ENCODE assay signal across 8 cellular contexts in the genomic region with DNA sequence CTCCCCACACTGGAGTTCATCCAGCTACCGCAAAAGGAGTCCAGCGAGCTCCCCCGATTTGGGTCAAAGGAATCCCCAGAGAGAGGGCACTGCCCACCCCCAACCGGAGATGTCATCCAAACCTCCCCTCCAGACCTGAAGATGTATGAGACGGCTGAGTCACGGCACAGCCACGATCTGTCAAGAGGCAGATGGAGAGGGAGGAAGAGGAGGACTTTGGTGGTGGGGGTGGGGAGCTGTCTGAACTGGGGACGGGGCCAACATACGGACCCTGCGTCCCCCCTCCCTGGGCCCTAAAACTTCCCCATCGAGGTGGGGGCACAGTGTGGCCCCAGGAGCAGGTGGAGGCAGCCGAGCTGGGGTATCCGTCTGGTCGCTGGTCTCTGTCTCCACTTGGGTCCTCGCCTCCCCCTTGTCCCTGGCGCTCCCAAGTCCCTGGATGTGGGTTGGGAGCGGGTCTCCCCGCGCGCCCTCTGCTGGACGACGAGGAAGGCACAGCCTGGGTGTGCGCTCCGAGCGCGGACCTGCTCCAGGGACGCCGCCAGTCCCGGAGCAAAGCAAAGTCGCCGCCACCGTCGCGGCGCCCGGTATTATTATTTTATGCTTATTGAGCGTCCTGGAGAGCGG. TPM values are rescaled to one million over a fixed set of nuclear protein-coding genes. Genes with fewer than 3 reads are reported as not detected.
A peak's percentile ranks its signal among the peaks of the same experiment; 100 is the strongest.
DNase-seq lines count a peak whose midpoint lies in the region; ATAC-seq and TF ChIP-seq lines count a peak whose summit lies in the region.

No MANE protein-coding gene starts in this region.

- peaks cover 25% of the 10 kb centered on the region for H3K27me3 ChIP-seq in CD8-positive, alpha-beta T cell (ENCODE audit: insufficient read depth, low read length)
- H3K27me3 ChIP-seq in testis = no peaks in the 10 kb centered on the region

- no peaks in the 10 kb centered on the region for H3K36me3 Mint-ChIP-seq in CD8-positive, alpha-beta T cell

- 3 to 9% methylated on average over 7 to 38 of the region's 38 CpGs for WGBS in testis, 2 donors

- peak in 5 of 7 experiments; percentile 54 to 81 (median 68) for DNase-seq in CD8-positive, alpha-beta T cell
- DNase-seq in HEK293T (ENCODE audit: extremely low spot score) (peak; percentile 90), NCI-H748 (lab: John Stamatoyannopoulos, UW; ENCODE audit: unreplicated experiment) (peak; percentile 67), epithelial cell of proximal tubule (ENCODE audit: low read depth) (no peak), midbrain (lab: John Stamatoyannopoulos, UW) (peak; percentile 47), testis (peak; percentile 85)
- peak; percentile 61 for DNase-seq in activated CD8-positive, alpha-beta memory T cell treated with anti-CD3 and anti-CD28 coated beads, Interleukin-2, amount 50 U/mL, for 4 hours

- intact Hi-C loops in CD8-positive, alpha-beta T cell (cut with DNase I, micrococcal nuclease) = loop anchor here in 1 of 2 experiments (1.0 kb wide), 1 partner anchor 20 kb away; no protein-coding TSS in a partner anchor
- intact Hi-C loops in testis (cut with DNase I; ENCODE audit: low total_unique reads) = no loop called here

- H3K27me3 Mint-ChIP-seq in CD8-positive, alpha-beta T cell (ENCODE audit: low read depth) = peaks cover 37% of the 10 kb centered on the region

- H3K27ac ChIP-seq in CD8-positive, alpha-beta T cell (ENCODE audit: low read depth, low read length) = peak overlapping the region; percentile 41
- H3K27ac ChIP-seq in testis = no peak overlapping the region

- peak; percentile 3 for ATAC-seq in CD8-positive, alpha-beta T cell
- ATAC-seq in GM21381 (IDR thresholded peaks at IDR 0.05; ENCODE audit: unreplicated experiment) = no peak

- H3K4me3 ChIP-seq in CD8-positive, alpha-beta T cell (ENCODE audit: low read depth, low read length) = peak overlapping the region; percentile 57
- H3K4me3 ChIP-seq in epithelial cell of proximal tubule (ENCODE audit: low read depth, low read length) = peak overlapping the region; percentile 33
- peak overlapping the region; percentile 5 to 14 for H3K4me3 ChIP-seq in testis

- TF ChIP-seq POLR2A in testis (IDR thresholded peaks at IDR 0.05) = no peak

- peaks cover 66% of the 10 kb centered on the region for H3K4me1 ChIP-seq in CD8-positive, alpha-beta T cell (ENCODE audit: insufficient read depth, low read length)
- peaks cover 10% of the 10 kb centered on the region for H3K4me1 ChIP-seq in testis

- peak overlapping the region; percentile 74 for H3K27ac Mint-ChIP-seq in CD8-positive, alpha-beta T cell

- POLR2A ChIA-PET in CD8-positive, alpha-beta T cell (lab: Charles Lee) = interaction anchor here (0.6 to 1.4 kb wide), 4 partner anchors 12 to 20 kb away, joined by 3 to 4 read pairs (median 3); a partner anchor contains a TSS
- POLR2A ChIA-PET in HEK293T (lab: Yijun Ruan, JAX) = interaction anchor here (1.2 kb wide), 1 partner anchor 44 kb away, joined by 4 read pairs; a partner anchor contains a TSS

- H3K4me1 Mint-ChIP-seq in CD8-positive, alpha-beta T cell (ENCODE audit: low read depth) = peaks cover 65% of the 10 kb centered on the region

- no peaks in the 10 kb centered on the region for H3K36me3 ChIP-seq in CD8-positive, alpha-beta T cell (ENCODE audit: insufficient read depth, low read length)
- H3K36me3 ChIP-seq in testis (ENCODE audit: low read depth, missing control alignments) = no peaks in the 10 kb centered on the region

- CTCF ChIA-PET in CD8-positive, alpha-beta T cell (lab: Charles Lee) = interaction anchor here (0.8 to 29.4 kb wide), 17 partner anchors 9 to 492 kb away, joined by 3 to 620 read pairs (median 3); a partner anchor contains a TSS
- CTCF ChIA-PET in HEK293T (lab: Yijun Ruan, JAX) = interaction anchor here (1.0 to 1.3 kb wide), 2 partner anchors 19 to 20 kb away, joined by 3 to 11 read pairs; a partner anchor contains a TSS

- no peaks in the 10 kb centered on the region for H3K9me3 Mint-ChIP-seq in CD8-positive, alpha-beta T cell

- H3K9me3 ChIP-seq in CD8-positive, alpha-beta T cell (ENCODE audit: low read length) = no peaks in the 10 kb centered on the region
- H3K9me3 ChIP-seq in testis = no peaks in the 10 kb centered on the region

- TF ChIP-seq CTCF in CD8-positive, alpha-beta T cell (IDR thresholded peaks at IDR 0.05) = peak; percentile 78
- TF ChIP-seq CTCF in epithelial cell of proximal tubule (conservative IDR thresholded peaks at IDR 0.05; ENCODE audit: low read depth, low read length) (peak; percentile 72), testis (IDR thresholded peaks at IDR 0.05) (peak; percentile 49 to 92 (median 74))

- peak overlapping the region; percentile 76 for H3K4me3 Mint-ChIP-seq in CD8-positive, alpha-beta T cell

TF ChIP-seq in HEK293T, 16 proteins besides CTCF, POLR2A, EP300 and RAD21:
- TF ChIP-seq LEF1 (IDR thresholded peaks at IDR 0.05; ENCODE audit: borderline replicate concordance) (no peak), ARNT (IDR thresholded peaks at IDR 0.05) (no peak), SUZ12 (IDR thresholded peaks at IDR 0.05) (no peak), ELF4 (IDR thresholded peaks at IDR 0.05) (no peak), NFRKB (IDR thresholded peaks at IDR 0.05) (no peak), FOXM1 (IDR thresholded peaks at IDR 0.05; ENCODE audit: borderline replicate concordance) (no peak), L3MBTL2 (conservative IDR thresholded peaks at IDR 0.05) (no peak), SP1 (IDR thresholded peaks at IDR 0.05) (no peak), HDGF (IDR thresholded peaks at IDR 0.05; ENCODE audit: borderline replicate concordance) (no peak), TARDBP (IDR thresholded peaks at IDR 0.05) (no peak)
- TF ChIP-seq, protein P1, sequence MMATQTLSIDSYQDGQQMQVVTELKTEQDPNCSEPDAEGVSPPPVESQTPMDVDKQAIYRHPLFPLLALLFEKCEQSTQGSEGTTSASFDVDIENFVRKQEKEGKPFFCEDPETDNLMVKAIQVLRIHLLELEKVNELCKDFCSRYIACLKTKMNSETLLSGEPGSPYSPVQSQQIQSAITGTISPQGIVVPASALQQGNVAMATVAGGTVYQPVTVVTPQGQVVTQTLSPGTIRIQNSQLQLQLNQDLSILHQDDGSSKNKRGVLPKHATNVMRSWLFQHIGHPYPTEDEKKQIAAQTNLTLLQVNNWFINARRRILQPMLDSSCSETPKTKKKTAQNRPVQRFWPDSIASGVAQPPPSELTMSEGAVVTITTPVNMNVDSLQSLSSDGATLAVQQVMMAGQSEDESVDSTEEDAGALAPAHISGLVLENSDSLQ (IDR thresholded peaks at IDR 0.05) = no peak

RNA-seq across cellular contexts. Expression of a gene that starts 3.8 kb away (rescaled TPM):
- 10 to 100 TPM; 21.1 to 23.6 TPM for total RNA-seq in CD8-positive, alpha-beta T cell
- total RNA-seq in epithelial cell of proximal tubule = 0.40 and 2.0 TPM in 2 replicates
- 10 to 100 TPM; 20.1 to 35.0 TPM for total RNA-seq in testis
- 35.4 TPM for polyA plus RNA-seq in testis (ENCODE audit: insufficient read depth, low read depth, low replicate concordance)

RNA-seq across cellular contexts. Expression of a gene that starts 20.8 kb away (rescaled TPM):
- total RNA-seq in CD8-positive, alpha-beta T cell = 100 to 1,000 TPM; 195 to 196 TPM
- total RNA-seq in epithelial cell of proximal tubule (155 and 262 TPM in 2 replicates), testis (100 to 1,000 TPM; 160 to 210 TPM)
- polyA plus RNA-seq in testis (ENCODE audit: insufficient read depth, low read depth, low replicate concordance) = 170 TPM

RNA-seq across cellular contexts. Expression of a gene that starts 43.8 kb away (rescaled TPM):
- total RNA-seq in CD8-positive, alpha-beta T cell = 100 to 1,000 TPM; 244 to 250 TPM
- total RNA-seq in epithelial cell of proximal tubule (95.4 and 103 TPM in 2 replicates), testis (100 to 1,000 TPM; 112 to 113 TPM)
- polyA plus RNA-seq in testis (ENCODE audit: insufficient read depth, low read depth, low replicate concordance) = 47.6 TPM
